In the genomic region with DNA sequence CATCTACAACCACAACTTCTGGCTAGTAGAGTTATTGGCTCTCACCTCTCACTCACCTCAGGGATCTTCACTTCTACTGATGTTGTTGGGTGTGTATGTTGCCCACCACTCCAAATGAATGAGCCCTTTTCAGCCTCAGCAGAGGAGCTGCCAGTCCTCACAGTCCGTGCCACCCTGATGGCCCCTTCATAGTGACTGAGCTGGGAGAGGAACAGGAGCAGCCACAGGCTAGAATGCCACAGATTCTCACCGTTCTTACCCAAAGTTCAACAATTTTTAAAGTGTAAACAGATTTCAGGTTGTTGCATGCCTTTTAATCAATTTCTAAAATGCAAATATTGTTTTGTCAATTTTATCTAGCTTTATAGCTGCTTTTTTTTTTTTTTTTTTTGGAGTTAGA, we compare ENCODE assay signal across 1 cellular context.
TF ChIP-seq lines count a peak whose summit lies in the region.

No MANE protein-coding gene starts in this region.

TF ChIP-seq in HepG2, 621 proteins besides CTCF, POLR2A, EP300 and RAD21:
- TF ChIP-seq, protein P1, sequence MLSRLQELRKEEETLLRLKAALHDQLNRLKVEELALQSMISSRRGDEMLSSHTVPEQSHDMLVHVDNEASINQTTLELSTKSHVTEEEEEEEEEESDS (CRISPR knock-in tag; IDR thresholded peaks at IDR 0.05; ENCODE audit: borderline replicate concordance), result no peak
- TF ChIP-seq ZFP37 (CRISPR knock-in tag; IDR thresholded peaks at IDR 0.05; ENCODE audit: borderline replicate concordance) (no peak), ZNF790 (CRISPR knock-in tag; IDR thresholded peaks at IDR 0.05; ENCODE audit: borderline replicate concordance) (no peak), ZNF713 (CRISPR knock-in tag; IDR thresholded peaks at IDR 0.05) (no peak), ZKSCAN1 (IDR thresholded peaks at IDR 0.05; ENCODE audit: low read length) (no peak), ZNF766 (CRISPR knock-in tag; IDR thresholded peaks at IDR 0.05; ENCODE audit: borderline replicate concordance) (no peak), ESRRA (CRISPR knock-in tag; IDR thresholded peaks at IDR 0.05; ENCODE audit: low read depth) (no peak), HNF4G (IDR thresholded peaks at IDR 0.05; ENCODE audit: borderline replicate concordance, low read depth, low read length) (no peak), HNF4G (CRISPR knock-in tag; IDR thresholded peaks at IDR 0.05; ENCODE audit: borderline replicate concordance, low read depth) (no peak), NFKBIZ (CRISPR knock-in tag; IDR thresholded peaks at IDR 0.05) (no peak), ZNF512B (CRISPR knock-in tag; IDR thresholded peaks at IDR 0.05; ENCODE audit: borderline replicate concordance) (no peak), HDAC6 (IDR thresholded peaks at IDR 0.05; ENCODE audit: low read depth, low read length) (no peak), ZNF703 (CRISPR knock-in tag; IDR thresholded peaks at IDR 0.05; ENCODE audit: borderline replicate concordance) (no peak), AFF4 (CRISPR knock-in tag; IDR thresholded peaks at IDR 0.05) (no peak), MTF2 (CRISPR knock-in tag; IDR thresholded peaks at IDR 0.05; ENCODE audit: borderline replicate concordance) (no peak), ZNF207 (IDR thresholded peaks at IDR 0.05; ENCODE audit: borderline replicate concordance) (no peak), THAP9 (CRISPR knock-in tag; IDR thresholded peaks at IDR 0.05; ENCODE audit: borderline replicate concordance) (no peak), THYN1 (CRISPR knock-in tag; IDR thresholded peaks at IDR 0.05; ENCODE audit: borderline replicate concordance, low read depth) (no peak)
